ENCODE assay signal across 2 cellular contexts in genomic region chr18:8900552-8900951, GRCh38.
TF ChIP-seq lines count a peak whose summit lies in the region.

No MANE protein-coding gene starts in this region.

TF ChIP-seq in IMR-90, 13 proteins besides CTCF, POLR2A, EP300 and RAD21 (continued from another document):
- TF ChIP-seq RFX5 (IDR thresholded peaks at IDR 0.05; ENCODE audit: low read depth, low read length) (no peak), SMC3 (IDR thresholded peaks at IDR 0.05; ENCODE audit: low read depth, low read length) (no peak), MAFK (IDR thresholded peaks at IDR 0.05; ENCODE audit: low read depth, low read length) (no peak), CEBPB (IDR thresholded peaks at IDR 0.05; ENCODE audit: low read depth, low read length) (no peak), USF2 (IDR thresholded peaks at IDR 0.05; ENCODE audit: low read depth, low read length) (no peak), MAZ (IDR thresholded peaks at IDR 0.05; ENCODE audit: borderline replicate concordance, low read depth, low read length) (no peak)
- TF ChIP-seq, protein P1, sequence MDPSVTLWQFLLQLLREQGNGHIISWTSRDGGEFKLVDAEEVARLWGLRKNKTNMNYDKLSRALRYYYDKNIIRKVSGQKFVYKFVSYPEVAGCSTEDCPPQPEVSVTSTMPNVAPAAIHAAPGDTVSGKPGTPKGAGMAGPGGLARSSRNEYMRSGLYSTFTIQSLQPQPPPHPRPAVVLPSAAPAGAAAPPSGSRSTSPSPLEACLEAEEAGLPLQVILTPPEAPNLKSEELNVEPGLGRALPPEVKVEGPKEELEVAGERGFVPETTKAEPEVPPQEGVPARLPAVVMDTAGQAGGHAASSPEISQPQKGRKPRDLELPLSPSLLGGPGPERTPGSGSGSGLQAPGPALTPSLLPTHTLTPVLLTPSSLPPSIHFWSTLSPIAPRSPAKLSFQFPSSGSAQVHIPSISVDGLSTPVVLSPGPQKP (IDR thresholded peaks at IDR 0.05; ENCODE audit: borderline replicate concordance, low read depth, low read length) = no peak

TF ChIP-seq in HepG2, 621 proteins besides CTCF, POLR2A, EP300 and RAD21 (continued from another document):
- TF ChIP-seq, protein P2, sequence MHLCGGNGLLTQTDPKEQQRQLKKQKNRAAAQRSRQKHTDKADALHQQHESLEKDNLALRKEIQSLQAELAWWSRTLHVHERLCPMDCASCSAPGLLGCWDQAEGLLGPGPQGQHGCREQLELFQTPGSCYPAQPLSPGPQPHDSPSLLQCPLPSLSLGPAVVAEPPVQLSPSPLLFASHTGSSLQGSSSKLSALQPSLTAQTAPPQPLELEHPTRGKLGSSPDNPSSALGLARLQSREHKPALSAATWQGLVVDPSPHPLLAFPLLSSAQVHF (CRISPR knock-in tag; IDR thresholded peaks at IDR 0.05) = no peak
- TF ChIP-seq ISL2 (CRISPR knock-in tag; IDR thresholded peaks at IDR 0.05) = no peak
- no peak for TF ChIP-seq TEAD3 (CRISPR knock-in tag; optimal IDR thresholded peaks at IDR 0.05; ENCODE audit: borderline replicate concordance)
- no peak for TF ChIP-seq SOX13 (IDR thresholded peaks at IDR 0.05)
- no peak for TF ChIP-seq SOX13 (CRISPR knock-in tag; conservative IDR thresholded peaks at IDR 0.05 in 1 of 2, IDR thresholded peaks at IDR 0.05 in 1 of 2)
- no peak for TF ChIP-seq ZFY (CRISPR knock-in tag; IDR thresholded peaks at IDR 0.05)
- TF ChIP-seq MED8 (CRISPR knock-in tag; IDR thresholded peaks at IDR 0.05; ENCODE audit: insufficient replicate concordance) = no peak
- TF ChIP-seq JDP2 (CRISPR knock-in tag; IDR thresholded peaks at IDR 0.05; ENCODE audit: borderline replicate concordance) = no peak
- no peak for TF ChIP-seq ZFP36L1 (CRISPR knock-in tag; IDR thresholded peaks at IDR 0.05)
- TF ChIP-seq CREB1 (IDR thresholded peaks at IDR 0.05) = no peak
- TF ChIP-seq CREB1 (CRISPR knock-in tag; IDR thresholded peaks at IDR 0.05) = no peak
- TF ChIP-seq ZHX1 (CRISPR knock-in tag; IDR thresholded peaks at IDR 0.05; ENCODE audit: low read depth) = no peak
- TF ChIP-seq CSRNP2 (CRISPR knock-in tag; conservative IDR thresholded peaks at IDR 0.05; ENCODE audit: low read depth) = no peak
- TF ChIP-seq SPEN (CRISPR knock-in tag; IDR thresholded peaks at IDR 0.05; ENCODE audit: low read depth) = no peak
- TF ChIP-seq ZNF460 (CRISPR knock-in tag; IDR thresholded peaks at IDR 0.05; ENCODE audit: borderline replicate concordance) = no peak
- no peak for TF ChIP-seq KDM2A (CRISPR knock-in tag; IDR thresholded peaks at IDR 0.05; ENCODE audit: borderline replicate concordance, low read depth)
- TF ChIP-seq HNRNPLL (IDR thresholded peaks at IDR 0.05; ENCODE audit: low read depth, low read length, poor library complexity, severe bottlenecking) = no peak
- TF ChIP-seq ZNF180 (CRISPR knock-in tag; IDR thresholded peaks at IDR 0.05; ENCODE audit: borderline replicate concordance, low read depth) = no peak
